ENCODE assay signal across 19 cellular contexts in the genomic region with DNA sequence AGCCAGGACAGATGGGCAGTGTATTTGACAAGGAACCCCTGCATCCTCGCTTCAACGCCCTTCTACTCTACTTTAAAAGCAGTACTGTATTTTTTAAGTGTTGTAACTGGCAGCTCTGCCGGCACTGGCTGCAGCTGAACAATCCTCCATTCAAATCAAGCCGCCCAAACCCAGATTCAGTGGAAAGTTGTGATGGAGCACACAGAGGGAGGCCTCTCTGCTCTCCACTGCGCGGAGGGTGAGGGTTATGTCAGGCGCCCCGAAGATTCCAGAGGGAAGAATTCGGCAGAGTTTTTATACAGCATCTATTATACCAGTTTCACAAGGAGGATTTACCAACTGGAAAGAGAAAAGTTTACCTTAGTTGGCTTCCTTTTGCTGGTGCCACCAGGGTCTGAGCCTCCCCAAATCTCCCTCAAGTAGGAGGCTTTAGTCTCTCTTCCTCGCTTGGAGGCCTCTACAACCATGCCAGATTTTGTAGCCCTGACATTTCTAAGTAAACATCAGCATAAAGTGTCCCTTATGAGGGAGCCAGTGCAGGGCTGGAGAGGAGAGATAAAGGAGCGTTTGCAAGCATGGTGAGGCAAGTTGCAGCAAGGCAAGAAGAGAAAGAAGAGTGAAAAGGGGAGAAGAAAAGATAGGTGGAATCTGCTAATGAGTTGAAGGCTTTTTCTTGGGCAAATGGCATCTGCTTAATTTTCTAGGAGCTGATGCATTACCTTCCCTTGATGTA.
A peak's percentile ranks its signal among the peaks of the same experiment; 100 is the strongest.
DNase-seq lines count a peak whose midpoint lies in the region; ATAC-seq, FAIRE-seq and TF ChIP-seq lines count a peak whose summit lies in the region.
"Had no signal": no experiment of that assay in that cellular context is flagged by ENCODE, and none has a peak within 500 bp of the region (broad histone marks: within the 10 kb centered on the region; RNA-seq: fewer than 3 reads in every experiment).

No MANE protein-coding gene starts in this region.

- peaks cover 0 to 2% (median 0%) of the 10 kb centered on the region in 5 experiments for H3K9me3 Mint-ChIP-seq in brain

- H2AK9ac ChIP-seq in IMR-90 (replicated peaks; ENCODE audit: low read depth, low read length, poor library complexity) = no peak overlapping the region

- H3K4me3 ChIP-seq in IMR-90 (ENCODE audit: insufficient read depth, low read depth, low read length) = no peak overlapping the region
- H3K4me3 ChIP-seq in breast epithelium = no peak overlapping the region
- H3K4me3 ChIP-seq in kidney (ENCODE audit: low read length in 2 of 2) = no peak overlapping the region
- H3K4me3 ChIP-seq: BLaER1 treated with 17β-estradiol and CSF1 and Interleukin-3, amounts not matched to agents 10 nM and 100 nM; GM12878; Peyer's patch had no signal

- POLR2A ChIA-PET in IMR-90 (lab: Charles Lee; ENCODE audit: unreplicated experiment) = no interaction called here

- whole genome bisulfite sequencing in IMR-90 (ENCODE audit: extremely low coverage in 2 of 2, insufficient read length in 1 of 2), 2 experiments = 82% methylated on average over 2 of the region's 11 CpGs; no CpG with 5 or more reads in 1 of the 2 experiments

- H3K4ac ChIP-seq in IMR-90 (ENCODE audit: low read depth, low read length) = peak overlapping the region; percentile 44; the same call in 1 of the 2 replicates

- TF ChIP-seq RAD21 in IMR-90 (IDR thresholded peaks at IDR 0.05; ENCODE audit: low read length) = no peak

- H3K23ac ChIP-seq in IMR-90 (ENCODE audit: low read depth, low read length) = 0 out of 2 replicates have a peak overlapping the region, but pooled peaks have one; percentile 4

- no peak for ATAC-seq in IMR-90 (ENCODE audit: low read depth)
- no peak for ATAC-seq in GM19328 (IDR thresholded peaks at IDR 0.05; ENCODE audit: unreplicated experiment)
- ATAC-seq: GM12878 had no signal

- H3K27ac ChIP-seq in IMR-90 (ENCODE audit: insufficient read depth, low read length) = no peak overlapping the region
- no peak overlapping the region for H3K27ac ChIP-seq in breast epithelium
- no peak overlapping the region for H3K27ac ChIP-seq in kidney (ENCODE audit: low read depth in 2 of 2, low read length in 2 of 2)
- H3K27ac ChIP-seq: BLaER1 treated with 17β-estradiol and CSF1 and Interleukin-3, amounts not matched to agents 10 nM and 100 nM; KMS-11; Peyer's patch had no signal

- no peak overlapping the region for H3K4me2 ChIP-seq in IMR-90 (ENCODE audit: low read depth, low read length)
- H3K4me2 ChIP-seq: KMS-11 had no signal

- no peak overlapping the region for H2AFZ ChIP-seq in IMR-90 (replicated peaks; ENCODE audit: low read length, poor library complexity)

- H3K4me1 Mint-ChIP-seq in brain = peaks cover 67% of the 10 kb centered on the region

- in situ Hi-C loops in IMR-90 (cut with MboI; ENCODE audit: low sequenced_read_pairs) = no loop called here

- H3K79me1 ChIP-seq in IMR-90 (ENCODE audit: low read depth in 1 of 2, low read length in 2 of 2) = no peaks in the 10 kb centered on the region

- peak overlapping the region; percentile 22 to 86 (median 38) for H3K27ac Mint-ChIP-seq in brain

- no peak for DNase-seq in IMR-90
- DNase-seq in medulla oblongata (ENCODE audit: extremely low spot score) = peak; percentile 75
- peak; percentile 19 for DNase-seq in retina
- no peak for DNase-seq in breast epithelium (ENCODE audit: low spot score in 2 of 2)
- DNase-seq in kidney = no peak
- DNase-seq: GDM1, NCI-H1048, NCI-H146, NCI-H2081, NCI-H510A, NCI-H774, Peyer's patch, SHP77 treated with DMSO at 0.1 percent for 48 hours had no signal

- no peak overlapping the region for H2BK15ac ChIP-seq in IMR-90 (ENCODE audit: low read depth, low read length)

- no peak overlapping the region for H3K56ac ChIP-seq in IMR-90 (ENCODE audit: extremely low read depth, insufficient read depth, low read length)

- TF ChIP-seq CTCF in IMR-90 (conservative IDR thresholded peaks at IDR 0.05; ENCODE audit: low read depth, low read length) (no peak), brain (conservative IDR thresholded peaks at IDR 0.05) (no peak), breast epithelium (IDR thresholded peaks at IDR 0.05) (no peak), kidney (IDR thresholded peaks at IDR 0.05; ENCODE audit: borderline replicate concordance, extremely low read depth, insufficient read depth) (no peak)

- H3K27me3 ChIP-seq in IMR-90 (ENCODE audit: control insufficient read depth, insufficient read depth, low read length) = no peaks in the 10 kb centered on the region
- no peaks in the 10 kb centered on the region for H3K27me3 ChIP-seq in breast epithelium
- H3K27me3 ChIP-seq: BLaER1 treated with 17β-estradiol and CSF1 and Interleukin-3, amounts not matched to agents 10 nM and 100 nM; Peyer's patch had no signal

- CTCF ChIA-PET in IMR-90 (lab: Yijun Ruan, JAX) = no interaction called here

- BruUV-seq in IMR-90 (replicated peaks; lab: Mats Ljungman, UMichigan) = no TSS peak

- no peak overlapping the region for H3K14ac ChIP-seq in IMR-90 (replicated peaks; ENCODE audit: low read depth, low read length)

- intact Hi-C loops in IMR-90 (cut with micrococcal nuclease) = no loop called here
- intact Hi-C loops in breast epithelium (cut with DNase I; ENCODE audit: low total_unique reads) = no loop called here
- intact Hi-C loops in kidney (cut with DNase I) = no loop called here

- H3K27me3 Mint-ChIP-seq in brain = peaks cover 2% of the 10 kb centered on the region

- peaks cover 6% of the 10 kb centered on the region for H3K4me1 ChIP-seq in IMR-90 (ENCODE audit: control insufficient read depth, insufficient read depth, low read length)
- H3K4me1 ChIP-seq in breast epithelium = no peaks in the 10 kb centered on the region
- no peaks in the 10 kb centered on the region for H3K4me1 ChIP-seq in kidney (ENCODE audit: control insufficient read depth in 1 of 2, insufficient read depth in 1 of 2, low read depth in 1 of 2, low read length in 2 of 2)

- H2BK120ac ChIP-seq in IMR-90 (ENCODE audit: low read depth, low read length) = no peak overlapping the region

- H3K9me3 ChIP-seq in IMR-90 (ENCODE audit: control insufficient read depth, insufficient read depth, low read length) (no peaks in the 10 kb centered on the region), breast epithelium (no peaks in the 10 kb centered on the region), kidney (ENCODE audit: control insufficient read depth in 1 of 2, low read length in 2 of 2) (no peaks in the 10 kb centered on the region)
- H3K9me3 ChIP-seq: Peyer's patch had no signal

- dilution Hi-C loops in IMR-90 (cut with HindIII; ENCODE audit: low sequenced_read_pairs, unreplicated experiment) = no loop called here

- H2AK5ac ChIP-seq in IMR-90 (ENCODE audit: low read depth, low read length) = peak overlapping the region; percentile 68; the same call in 1 of the 2 replicates

- H4K5ac ChIP-seq in IMR-90 (ENCODE audit: low read depth, low read length) = peak overlapping the region; percentile 45; the same call in 1 of the 2 replicates

- H3K36me3 ChIP-seq in IMR-90 (ENCODE audit: control insufficient read depth, insufficient read depth, low read length) (no peaks in the 10 kb centered on the region), breast epithelium (no peaks in the 10 kb centered on the region), kidney (ENCODE audit: control insufficient read depth in 1 of 2, insufficient read depth in 2 of 2, low read length in 2 of 2) (no peaks in the 10 kb centered on the region)
- H3K36me3 ChIP-seq: BLaER1 treated with 17β-estradiol and CSF1 and Interleukin-3, amounts not matched to agents 10 nM and 100 nM; Peyer's patch had no signal

- no peak overlapping the region for H2BK20ac ChIP-seq in IMR-90 (ENCODE audit: low read depth, low read length)

- TF ChIP-seq POLR2A in IMR-90 (IDR thresholded peaks at IDR 0.05; ENCODE audit: low read depth, low read length) (no peak), breast epithelium (IDR thresholded peaks at IDR 0.05) (no peak)

- peak overlapping the region; percentile 41; the same call in 1 of the 2 replicates for H4K91ac ChIP-seq in IMR-90 (ENCODE audit: insufficient read depth, low read depth, low read length)

- H3K9me1 ChIP-seq in IMR-90 (ENCODE audit: insufficient read depth, low read length) = no peaks in the 10 kb centered on the region; the same call in 1 of the 2 replicates

- H3K9ac ChIP-seq in IMR-90 (ENCODE audit: low read depth, low read length) (no peak overlapping the region), kidney (ENCODE audit: low read length in 2 of 2) (no peak overlapping the region)
- H3K9ac ChIP-seq: BLaER1 treated with 17β-estradiol and CSF1 and Interleukin-3, amounts not matched to agents 10 nM and 100 nM; KMS-11 had no signal

- H3K36me3 Mint-ChIP-seq in brain = no peaks in the 10 kb centered on the region

- no peak overlapping the region for H2BK5ac ChIP-seq in IMR-90 (ENCODE audit: low read depth, low read length, poor library complexity, severe bottlenecking)

- H3K18ac ChIP-seq in IMR-90 (ENCODE audit: low read depth, low read length) = 0 out of 2 replicates have a peak overlapping the region, but pooled peaks have one; percentile 30

- FAIRE-seq in kidney (lab: Jason Lieb, UNC) = no peak
- FAIRE-seq: A204.1, GM12878 had no signal

- no peak overlapping the region for H4K8ac ChIP-seq in IMR-90 (ENCODE audit: low read depth in 2 of 2, low read length in 2 of 2)

- H4K20me1 ChIP-seq in IMR-90 (ENCODE audit: insufficient read depth, low read length) = no peaks in the 10 kb centered on the region
- H4K20me1 ChIP-seq: BLaER1 treated with 17β-estradiol and CSF1 and Interleukin-3, amounts not matched to agents 10 nM and 100 nM had no signal

- peak overlapping the region in 1 of 5 experiments; percentile 23 for H3K4me3 Mint-ChIP-seq in brain

TF ChIP-seq in IMR-90, 13 proteins besides CTCF, POLR2A, EP300 and RAD21 (continues in another document):
- TF ChIP-seq, protein P1, sequence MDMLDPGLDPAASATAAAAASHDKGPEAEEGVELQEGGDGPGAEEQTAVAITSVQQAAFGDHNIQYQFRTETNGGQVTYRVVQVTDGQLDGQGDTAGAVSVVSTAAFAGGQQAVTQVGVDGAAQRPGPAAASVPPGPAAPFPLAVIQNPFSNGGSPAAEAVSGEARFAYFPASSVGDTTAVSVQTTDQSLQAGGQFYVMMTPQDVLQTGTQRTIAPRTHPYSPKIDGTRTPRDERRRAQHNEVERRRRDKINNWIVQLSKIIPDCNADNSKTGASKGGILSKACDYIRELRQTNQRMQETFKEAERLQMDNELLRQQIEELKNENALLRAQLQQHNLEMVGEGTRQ (IDR thresholded peaks at IDR 0.05; ENCODE audit: low read depth, low read length) = no peak
- no peak for TF ChIP-seq CHD1 (IDR thresholded peaks at IDR 0.05; ENCODE audit: low read depth, low read length)
- TF ChIP-seq FOS (IDR thresholded peaks at IDR 0.05; ENCODE audit: low read depth, low read length) = no peak
- no peak for TF ChIP-seq NFE2L2 (IDR thresholded peaks at IDR 0.05; ENCODE audit: low read depth, low read length)

Comparison
In these comparisons a context has a peak if more than half of its experiments do, and no peak if none do; other contexts are left out.
1. DNase-seq: peak in medulla oblongata (single experiment) and retina (single experiment); none in IMR-90 (single experiment), breast epithelium (0 of 2) and kidney (single experiment).